In genomic region chr18:4789506-4789905, GRCh38 we compare ENCODE assay signal across 26 cellular contexts.
DNase-seq lines count a peak whose midpoint lies in the region; ATAC-seq, FAIRE-seq and TF ChIP-seq lines count a peak whose summit lies in the region.
"Had no signal": no experiment of that assay in that cellular context is flagged by ENCODE, and none has a peak within 500 bp of the region (broad histone marks: within the 10 kb centered on the region; RNA-seq: fewer than 3 reads in every experiment).

No MANE protein-coding gene starts in this region.

- H3K4me1 ChIP-seq in liver (ENCODE audit: control insufficient read depth in 4 of 4, insufficient read depth in 4 of 4, low read length in 3 of 4) (no peaks in the 10 kb centered on the region), HepG2 (ENCODE audit: insufficient read depth, low read length) (no peaks in the 10 kb centered on the region), keratinocyte (ENCODE audit: control insufficient read depth, extremely low read depth, insufficient read depth, low read length) (no peaks in the 10 kb centered on the region)
- H3K4me1 ChIP-seq: BLaER1 had no signal

- no peaks in the 10 kb centered on the region for H3K4me1 Mint-ChIP-seq in activated naive CD8-positive, alpha-beta T cell treated with anti-CD3 and anti-CD28 coated beads, Interleukin-2, amount 50 U/mL, for 24 hours
- H3K4me1 Mint-ChIP-seq: GM23338 had no signal

- peak; percentile 20 to 47 for TF ChIP-seq RAD21 in liver (IDR thresholded peaks at IDR 0.05)
- TF ChIP-seq RAD21 in HepG2 (CRISPR knock-in tag; IDR thresholded peaks at IDR 0.05) = no peak

- no peak for ATAC-seq in HepG2
- no peak for ATAC-seq in activated naive CD8-positive, alpha-beta T cell treated with anti-CD3 and anti-CD28 coated beads, Interleukin-2, amount 50 U/mL, for 24 hours
- ATAC-seq in Right ventricle myocardium superior (ENCODE audit: poor library complexity) = no peak
- ATAC-seq: GM23338, Right ventricle myocardium inferior had no signal

- H4K20me1 ChIP-seq in HepG2 (ENCODE audit: insufficient read depth, low read length) = no peaks in the 10 kb centered on the region
- no peaks in the 10 kb centered on the region for H4K20me1 ChIP-seq in keratinocyte (ENCODE audit: control insufficient read depth, extremely low read depth, insufficient read depth, low read length)
- H4K20me1 ChIP-seq: BLaER1 had no signal

- FAIRE-seq in HepG2 (lab: Jason Lieb, UNC) (no peak), keratinocyte (lab: Jason Lieb, UNC) (no peak)
- FAIRE-seq: GM12891 had no signal

- CTCF ChIA-PET in HepG2 (lab: Yijun Ruan, JAX; ENCODE audit: low intra/inter-chr PET ratio, low total read pairs) = no interaction called here

- peaks cover 0 to 4% (median 0%) of the 10 kb centered on the region in 4 donors for H3K27me3 ChIP-seq in liver (ENCODE audit: control insufficient read depth in 4 of 4, insufficient read depth in 4 of 4, low read length in 3 of 4)
- H3K27me3 ChIP-seq in HepG2 (ENCODE audit: control insufficient read depth in 1 of 2, insufficient read depth in 2 of 2, low read length in 2 of 2) = no peaks in the 10 kb centered on the region
- H3K27me3 ChIP-seq in keratinocyte (ENCODE audit: control insufficient read depth, extremely low read depth, insufficient read depth, low read length) = no peaks in the 10 kb centered on the region
- H3K27me3 ChIP-seq: BLaER1 had no signal

- no peak overlapping the region for H3K4me3 Mint-ChIP-seq in activated naive CD8-positive, alpha-beta T cell treated with anti-CD3 and anti-CD28 coated beads, Interleukin-2, amount 50 U/mL, for 24 hours
- H3K4me3 Mint-ChIP-seq: CD4-positive, alpha-beta T cell; GM23338 had no signal

- no peak for DNase-seq in HepG2 (ENCODE audit: low spot score)
- peak; percentile 35 for DNase-seq in NCI-H69 (lab: John Stamatoyannopoulos, UW)
- no peak for DNase-seq in keratinocyte (ENCODE audit: low read depth, low spot score)
- no peak for DNase-seq in SKM-1 treated with dmso at 0.1 percent for 144 hours (lab: John Stamatoyannopoulos, UW; ENCODE audit: unreplicated experiment)
- DNase-seq in activated T-cell treated with anti-CD3 and anti-CD28 coated beads, Interleukin-2, amount 50 U/mL, for 1 hour = no peak
- no peak for DNase-seq in activated naive CD8-positive, alpha-beta T cell treated with anti-CD3 and anti-CD28 coated beads, Interleukin-2, amount 50 U/mL, for 24 hours
- no peak for DNase-seq in Right ventricle myocardium superior
- DNase-seq: ACHN; CD4-positive, alpha-beta T cell; COR-L47; DMS 273 treated with DMSO at 0.1 percent for 48 hours; DMS79 treated with DMSO at 0.1 percent for 48 hours; HCEC 1CT; KG1; NCI-H1105 treated with DMSO at 0.1 percent for 48 hours; NCI-H2081; NCI-H2171; NCI-H345; NCI-H524; NCI-H82 had no signal

- 88% methylated on average over 1 of the region's 1 CpG for WGBS in liver
- 0% methylated on average over 1 of the region's 1 CpG for WGBS in HepG2 (ENCODE audit: low lambda C conversion rate)

- no peak overlapping the region for H3K27ac Mint-ChIP-seq in activated naive CD8-positive, alpha-beta T cell treated with anti-CD3 and anti-CD28 coated beads, Interleukin-2, amount 50 U/mL, for 24 hours
- H3K27ac Mint-ChIP-seq: CD4-positive, alpha-beta T cell; GM23338 had no signal

- TF ChIP-seq CTCF in liver (IDR thresholded peaks at IDR 0.05; ENCODE audit: low read depth, low read length, missing input control) = peak; percentile 6
- no peak for TF ChIP-seq CTCF in HepG2 (CRISPR knock-in tag; IDR thresholded peaks at IDR 0.05)
- peak in 2 of 3 experiments; percentile 9 to 33 for TF ChIP-seq CTCF in keratinocyte (optimal IDR thresholded peaks at IDR 0.05 in 1 of 3, IDR thresholded peaks at IDR 0.05 in 1 of 3, conservative IDR thresholded peaks at IDR 0.05 in 1 of 3; ENCODE audit: extremely low read depth in 1 of 3, insufficient read depth in 2 of 3, low read length in 3 of 3)

- peaks cover 20% of the 10 kb centered on the region for H3K9me3 Mint-ChIP-seq in activated naive CD8-positive, alpha-beta T cell treated with anti-CD3 and anti-CD28 coated beads, Interleukin-2, amount 50 U/mL, for 24 hours

- no TSS peak for BruUV-seq in HepG2 (replicated peaks; lab: Mats Ljungman, UMichigan)

- H3K9ac ChIP-seq in liver (ENCODE audit: low read depth in 1 of 2, low read length in 2 of 2) (no peak overlapping the region), HepG2 (ENCODE audit: insufficient read depth, low read depth, low read length) (no peak overlapping the region), keratinocyte (ENCODE audit: control insufficient read depth, extremely low read depth, insufficient read depth, low read length) (no peak overlapping the region)
- H3K9ac ChIP-seq: BLaER1 had no signal

- no peak overlapping the region for H3K4me2 ChIP-seq in HepG2 (ENCODE audit: low read depth, low read length)
- H3K4me2 ChIP-seq in keratinocyte (ENCODE audit: control insufficient read depth, extremely low read depth, insufficient read depth, low read depth, low read length) = no peak overlapping the region
- H3K4me2 ChIP-seq: BLaER1, GM23338 had no signal

- H3K36me3 Mint-ChIP-seq in activated naive CD8-positive, alpha-beta T cell treated with anti-CD3 and anti-CD28 coated beads, Interleukin-2, amount 50 U/mL, for 24 hours (ENCODE audit: low read depth) = no peaks in the 10 kb centered on the region

- H3K27ac ChIP-seq in liver (ENCODE audit: low read depth in 1 of 2, low read length in 2 of 2) = no peak overlapping the region
- no peak overlapping the region for H3K27ac ChIP-seq in HepG2 (ENCODE audit: extremely low read length, insufficient read depth, low read length)
- H3K27ac ChIP-seq in keratinocyte (ENCODE audit: control insufficient read depth, insufficient read depth, low read length) = no peak overlapping the region
- H3K27ac ChIP-seq: 22Rv1, BLaER1 had no signal

- H3K9me3 ChIP-seq in liver (ENCODE audit: control insufficient read depth in 4 of 4, low read length in 3 of 4) (no peaks in the 10 kb centered on the region), HepG2 (ENCODE audit: low read length) (peaks cover 72% of the 10 kb centered on the region), keratinocyte (ENCODE audit: control insufficient read depth, low read depth, low read length) (peaks cover 5% of the 10 kb centered on the region)
- H3K9me3 ChIP-seq: BLaER1 had no signal

- intact Hi-C loops in HepG2 (cut with micrococcal nuclease; ENCODE audit: unreplicated experiment) (no loop called here), Right ventricle myocardium superior (cut with DNase I) (no loop called here)

- no peak for TF ChIP-seq EP300 in HepG2 (IDR thresholded peaks at IDR 0.05; ENCODE audit: low read depth in 2 of 2, low read length in 2 of 2)
- TF ChIP-seq EP300 in HepG2 (CRISPR knock-in tag; IDR thresholded peaks at IDR 0.05; ENCODE audit: borderline replicate concordance) = no peak

- H3K79me2 ChIP-seq in HepG2 (ENCODE audit: insufficient read depth, low read length) (no peaks in the 10 kb centered on the region), keratinocyte (ENCODE audit: control insufficient read depth, insufficient read depth, low read length) (no peaks in the 10 kb centered on the region)

- H3K4me3 ChIP-seq in liver (ENCODE audit: low read depth in 1 of 3, low read length in 3 of 3) (no peak overlapping the region), HepG2 (replicated peaks in 1 of 3; ENCODE audit: insufficient read depth in 1 of 3, low read depth in 2 of 3, low read length in 3 of 3) (no peak overlapping the region), keratinocyte (ENCODE audit: control insufficient read depth in 2 of 3, extremely low read depth in 1 of 3, insufficient read depth in 2 of 3, low read depth in 1 of 3, low read length in 3 of 3) (no peak overlapping the region)
- H3K4me3 ChIP-seq: BLaER1, GM23338 had no signal

- no peak for TF ChIP-seq POLR2A in HepG2 (IDR thresholded peaks at IDR 0.05; ENCODE audit: insufficient read depth in 1 of 2, low read depth in 2 of 2, low read length in 2 of 2)

- dilution Hi-C loops in keratinocyte (cut with MboI; ENCODE audit: extremely low pct_ligation_motif_present, low sequenced_read_pairs) = no loop called here

- no peaks in the 10 kb centered on the region for H3K9me1 ChIP-seq in keratinocyte (ENCODE audit: control insufficient read depth, extremely low read depth, insufficient read depth, low read length)

- in situ Hi-C loops in HepG2 (cut with HindIII; ENCODE audit: extremely low pct_ligation_motif_present, low pct_unique_long_range_greater_than_20kb) = no loop called here

- POLR2A ChIA-PET in HepG2 (lab: Yijun Ruan, JAX) = no interaction called here

- H3K36me3 ChIP-seq in liver (ENCODE audit: control insufficient read depth in 4 of 4, insufficient read depth in 3 of 4, low read depth in 1 of 4, low read length in 3 of 4) (no peaks in the 10 kb centered on the region), HepG2 (replicated peaks in 1 of 2; ENCODE audit: control insufficient read depth in 1 of 2, insufficient read depth in 2 of 2, low read length in 2 of 2) (no peaks in the 10 kb centered on the region), keratinocyte (ENCODE audit: control insufficient read depth in 2 of 2, extremely low read depth in 1 of 2, insufficient read depth in 2 of 2, low read length in 2 of 2) (no peaks in the 10 kb centered on the region)
- H3K36me3 ChIP-seq: BLaER1 had no signal

- H2AFZ ChIP-seq in HepG2 (ENCODE audit: low read length) = no peak overlapping the region
- no peak overlapping the region for H2AFZ ChIP-seq in keratinocyte (ENCODE audit: control insufficient read depth, low read length)
- H2AFZ ChIP-seq: GM23338 had no signal

- no peaks in the 10 kb centered on the region for H3K27me3 Mint-ChIP-seq in activated naive CD8-positive, alpha-beta T cell treated with anti-CD3 and anti-CD28 coated beads, Interleukin-2, amount 50 U/mL, for 24 hours
- H3K27me3 Mint-ChIP-seq: CD4-positive, alpha-beta T cell had no signal

TF ChIP-seq in liver, 16 proteins besides CTCF, POLR2A, EP300 and RAD21 (continues in another document):
- TF ChIP-seq YY1 (IDR thresholded peaks at IDR 0.05) (no peak), FOXA2 (IDR thresholded peaks at IDR 0.05) (no peak), NR2F2 (IDR thresholded peaks at IDR 0.05) (no peak), EGR1 (IDR thresholded peaks at IDR 0.05; ENCODE audit: low read depth in 2 of 2) (no peak), RXRA (IDR thresholded peaks at IDR 0.05) (no peak), HNF4G (IDR thresholded peaks at IDR 0.05) (no peak)

TF ChIP-seq in HepG2, 621 proteins besides CTCF, POLR2A, EP300 and RAD21 (continues in another document):
- no peak for TF ChIP-seq POLR2G (IDR thresholded peaks at IDR 0.05; ENCODE audit: low read depth, low read length)
- no peak for TF ChIP-seq ZNF17 (CRISPR knock-in tag; IDR thresholded peaks at IDR 0.05)
- TF ChIP-seq MEF2D (CRISPR knock-in tag; IDR thresholded peaks at IDR 0.05) = no peak
- no peak for TF ChIP-seq SMARCC2 (IDR thresholded peaks at IDR 0.05)
- TF ChIP-seq GATAD2A (CRISPR knock-in tag; IDR thresholded peaks at IDR 0.05) = no peak
- no peak for TF ChIP-seq KDM6A (CRISPR knock-in tag; IDR thresholded peaks at IDR 0.05; ENCODE audit: low read depth)
- no peak for TF ChIP-seq ZNF776 (CRISPR knock-in tag; IDR thresholded peaks at IDR 0.05)
- TF ChIP-seq GLI4 (CRISPR knock-in tag; IDR thresholded peaks at IDR 0.05; ENCODE audit: borderline replicate concordance) = no peak
- no peak for TF ChIP-seq ZNF260 (CRISPR knock-in tag; IDR thresholded peaks at IDR 0.05; ENCODE audit: borderline replicate concordance, low read depth)
- TF ChIP-seq ZBTB7A (CRISPR knock-in tag; IDR thresholded peaks at IDR 0.05) = no peak
